22 cellular contexts compared by ENCODE assay signal in the genomic region with DNA sequence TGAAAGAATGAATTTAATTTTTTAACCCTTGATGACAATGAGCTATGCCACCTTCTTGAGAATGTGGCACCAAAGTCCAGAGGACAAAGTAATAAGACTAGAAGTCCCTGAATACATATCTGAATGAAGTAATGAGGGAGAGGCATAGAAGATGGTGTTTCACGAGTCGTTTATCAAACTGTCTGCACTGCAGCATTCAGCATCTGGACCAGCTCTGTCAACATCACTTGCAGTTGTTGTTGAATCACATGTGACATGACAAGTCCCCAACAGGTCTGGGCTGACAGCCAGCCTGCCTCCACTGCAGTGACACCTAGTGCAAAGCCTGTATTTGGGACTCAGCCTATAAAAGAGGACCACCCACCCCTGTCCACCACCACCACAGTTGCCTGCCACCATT. TPM values are rescaled to one million over a fixed set of nuclear protein-coding genes. Genes with fewer than 3 reads are reported as not detected.
DNase-seq lines count a peak whose midpoint lies in the region; ATAC-seq and TF ChIP-seq lines count a peak whose summit lies in the region.
"Had no signal": no experiment of that assay in that cellular context is flagged by ENCODE, and none has a peak within 500 bp of the region (broad histone marks: within the 10 kb centered on the region; RNA-seq: fewer than 3 reads in every experiment).

No MANE protein-coding gene starts in this region.

- no peak for TF ChIP-seq CTCF in right atrium auricular region (IDR thresholded peaks at IDR 0.05)

- no peaks in the 10 kb centered on the region for H3K9me3 ChIP-seq in right atrium auricular region
- H3K9me3 ChIP-seq: BE2C, SK-N-SH had no signal

- H3K4me3 ChIP-seq in right atrium auricular region, result no peak overlapping the region
- H3K4me3 ChIP-seq: GM23248 had no signal

- no peaks in the 10 kb centered on the region for H3K4me1 ChIP-seq in right atrium auricular region
- H3K4me1 ChIP-seq: BE2C had no signal

- no peaks in the 10 kb centered on the region for H3K27me3 ChIP-seq in right atrium auricular region
- H3K27me3 ChIP-seq: BE2C had no signal

- DNase-seq in NCI-H1694 (lab: John Stamatoyannopoulos, UW) (peak; percentile 44), NCI-H1694 treated with DMSO at 0.1 percent for 48 hours (lab: John Stamatoyannopoulos, UW) (no peak), Right ventricle myocardium superior (no peak), right atrium auricular region (ENCODE audit: low spot score) (no peak), SHP77 treated with DMSO at 0.1 percent for 48 hours (lab: John Stamatoyannopoulos, UW) (peak; percentile 26), GOT3 (lab: John Stamatoyannopoulos, UW) (no peak)
- DNase-seq: 8988T; ACHN; BE2C; Calu3; CD8-positive, alpha-beta memory T cell; GM23248; H9; KBM-7; NCI-H2107; NCI-H524 treated with DMSO at 0.1 percent for 48 hours; NCI-H82; RPMI8226; SK-N-SH; SW 1271 had no signal

- ATAC-seq in Right ventricle myocardium superior (ENCODE audit: poor library complexity) (peak; percentile 39), GM21360 (IDR thresholded peaks at IDR 0.05; ENCODE audit: unreplicated experiment) (no peak), HG03442 (IDR thresholded peaks at IDR 0.05; ENCODE audit: unreplicated experiment) (no peak)

- no peak overlapping the region for H3K27ac ChIP-seq in right atrium auricular region
- H3K27ac ChIP-seq: GM23248 had no signal

- intact Hi-C loops in Right ventricle myocardium superior (cut with DNase I), result no loop called here

- no peaks in the 10 kb centered on the region for H3K36me3 ChIP-seq in right atrium auricular region
- H3K36me3 ChIP-seq: BE2C had no signal

RNA-seq across cellular contexts. Expression of gene GALNT2, which starts 17.3 kb away (rescaled TPM):
- total RNA-seq in Right ventricle myocardium superior, result 21.2 TPM
- 10 to 100 TPM; 29.9 to 39.5 TPM for total RNA-seq in right atrium auricular region

Comparison
In these comparisons a context has a peak if more than half of its experiments do, and no peak if none do; other contexts are left out.
1. DNase-seq: peak in NCI-H1694 (single experiment) and SHP77 treated with DMSO at 0.1 percent for 48 hours (single experiment); none in NCI-H1694 treated with DMSO at 0.1 percent for 48 hours (single experiment), Right ventricle myocardium superior (single experiment), right atrium auricular region (single experiment) and GOT3 (single experiment).